ENCODE assay signal across 7 cellular contexts in genomic region chr4:117823388-117823787, GRCh38.
"Had no signal": no experiment of that assay in that cellular context is flagged by ENCODE, and none has a peak within 500 bp of the region (broad histone marks: within the 10 kb centered on the region; RNA-seq: fewer than 3 reads in every experiment).

No MANE protein-coding gene starts in this region.

- DNase-seq: H9, HCEC 1CT, KBM-7 had no signal

- ATAC-seq: GM23338 had no signal

- FAIRE-seq: H1, H54, HTR-8/SVneo had no signal

- H2AFZ ChIP-seq: GM23338 had no signal

- H3K4me3 ChIP-seq: GM23338 had no signal

- H3K4me2 ChIP-seq: GM23338 had no signal
